Comparison of ENCODE assay signal across 9 cellular contexts in genomic region chr2:44237221-44237620, GRCh38. TPM values are rescaled to one million over a fixed set of nuclear protein-coding genes. Genes with fewer than 3 reads are reported as not detected.
DNase-seq lines count a peak whose midpoint lies in the region; ATAC-seq and TF ChIP-seq lines count a peak whose summit lies in the region.
"Had no signal": no experiment of that assay in that cellular context is flagged by ENCODE, and none has a peak within 500 bp of the region (broad histone marks: within the 10 kb centered on the region; RNA-seq: fewer than 3 reads in every experiment).

No MANE protein-coding gene starts in this region.

- intact Hi-C loops in uterus (cut with DNase I; ENCODE audit: low total_unique reads) = no loop called here

- H3K36me3 ChIP-seq in uterus (no peaks in the 10 kb centered on the region), suprapubic skin (peaks cover 4% of the 10 kb centered on the region)
- H3K36me3 ChIP-seq: ascending aorta had no signal

- in situ Hi-C loops in GM13977 (cut with MboI; ENCODE audit: low pct_unique_long_range_greater_than_20kb, low sequenced_read_pairs, unreplicated experiment) = no loop called here

- no peaks in the 10 kb centered on the region for H3K27me3 Mint-ChIP-seq in naive B cell
- H3K27me3 Mint-ChIP-seq in type B pancreatic cell = no peaks in the 10 kb centered on the region

- H3K9me3 ChIP-seq in uterus (no peaks in the 10 kb centered on the region), suprapubic skin (no peaks in the 10 kb centered on the region)
- H3K9me3 ChIP-seq: ascending aorta had no signal

- H3K4me3 Mint-ChIP-seq in naive B cell (peak overlapping the region; percentile 1 to 74 (median 60)), type B pancreatic cell (no peak overlapping the region)

- TF ChIP-seq EP300 in suprapubic skin (IDR thresholded peaks at IDR 0.05) = no peak

- DNase-seq in GM13977 (ENCODE audit: low spot score) = peak; percentile 13
- DNase-seq in T follicular helper cell (ENCODE audit: low read depth) = peak; percentile 9
- DNase-seq in naive B cell = peak; percentile 53
- no peak for DNase-seq in type B pancreatic cell (ENCODE audit: extremely low spot score, unreplicated experiment)
- no peak for DNase-seq in uterus
- DNase-seq in suprapubic skin (ENCODE audit: low spot score in 2 of 2) = no peak

- peak overlapping the region in 5 of 6 donors; percentile 18 to 49 (median 29) for H3K27ac Mint-ChIP-seq in naive B cell
- no peak overlapping the region for H3K27ac Mint-ChIP-seq in type B pancreatic cell

- no peaks in the 10 kb centered on the region for H3K4me1 ChIP-seq in uterus
- no peaks in the 10 kb centered on the region for H3K4me1 ChIP-seq in suprapubic skin
- H3K4me1 ChIP-seq: ascending aorta had no signal

- H3K9me3 Mint-ChIP-seq in naive B cell (no peaks in the 10 kb centered on the region), type B pancreatic cell (no peaks in the 10 kb centered on the region)

- WGBS in suprapubic skin = 75% methylated on average over 2 of the region's 2 CpGs

- TF ChIP-seq CTCF in GM13977 (IDR thresholded peaks at IDR 0.05; ENCODE audit: extremely low read depth, insufficient read depth, missing control alignments) (no peak), type B pancreatic cell (conservative IDR thresholded peaks at IDR 0.05) (no peak), uterus (IDR thresholded peaks at IDR 0.05) (no peak), suprapubic skin (IDR thresholded peaks at IDR 0.05) (no peak)

- H3K4me3 ChIP-seq in uterus (no peak overlapping the region), suprapubic skin (no peak overlapping the region)
- H3K4me3 ChIP-seq: ascending aorta had no signal

- ATAC-seq in GM21390 (IDR thresholded peaks at IDR 0.05; ENCODE audit: unreplicated experiment) (peak; percentile 67), naive B cell (ENCODE audit: low read depth in 2 of 2) (peak; percentile 95)

- H3K36me3 Mint-ChIP-seq in naive B cell (no peaks in the 10 kb centered on the region), type B pancreatic cell (peaks cover 2% of the 10 kb centered on the region)

- H3K4me1 Mint-ChIP-seq in naive B cell (peaks cover 20 to 36% (median 22%) of the 10 kb centered on the region in 3 donors), type B pancreatic cell (ENCODE audit: unreplicated experiment) (peaks cover 5% of the 10 kb centered on the region)

- H3K27me3 ChIP-seq in uterus = no peaks in the 10 kb centered on the region
- no peaks in the 10 kb centered on the region for H3K27me3 ChIP-seq in suprapubic skin
- H3K27me3 ChIP-seq: ascending aorta had no signal

- H3K27ac ChIP-seq in uterus (no peak overlapping the region), suprapubic skin (no peak overlapping the region)
- H3K27ac ChIP-seq: ascending aorta had no signal

- no peak for TF ChIP-seq POLR2A in uterus (IDR thresholded peaks at IDR 0.05)
- no peak for TF ChIP-seq POLR2A in suprapubic skin (IDR thresholded peaks at IDR 0.05)

RNA-seq across cellular contexts. Expression of gene SLC3A1, which starts 38.1 kb away (rescaled TPM):
- polyA plus RNA-seq in naive B cell (ENCODE audit: low read depth in 6 of 6) = under 1 TPM in 5 of 6 donors, not detected in 1; 0.16 to 0.96 (median 0.81) TPM
- total RNA-seq in type B pancreatic cell (ENCODE audit: low replicate concordance) (1.2 and 2.0 TPM in 2 replicates), uterus (under 1 TPM in 2 of 4 donors, not detected in 2; 0.26 to 0.30 TPM), suprapubic skin (1 to 10 TPM in 1 of 4 donors, under 1 TPM in 2, not detected in 1; 0.34 to 2.6 (median 0.39) TPM)
- total RNA-seq: lung microvascular endothelial cell had no signal

Comparison
In these comparisons a context has a peak if more than half of its experiments do, and no peak if none do; other contexts are left out.
1. DNase-seq: peak in GM13977 (single experiment), T follicular helper cell (single experiment) and naive B cell (single experiment); none in type B pancreatic cell (single experiment), uterus (0 of 2) and suprapubic skin (0 of 2).